Comparison of ENCODE assay signal across 13 cellular contexts in the genomic region with DNA sequence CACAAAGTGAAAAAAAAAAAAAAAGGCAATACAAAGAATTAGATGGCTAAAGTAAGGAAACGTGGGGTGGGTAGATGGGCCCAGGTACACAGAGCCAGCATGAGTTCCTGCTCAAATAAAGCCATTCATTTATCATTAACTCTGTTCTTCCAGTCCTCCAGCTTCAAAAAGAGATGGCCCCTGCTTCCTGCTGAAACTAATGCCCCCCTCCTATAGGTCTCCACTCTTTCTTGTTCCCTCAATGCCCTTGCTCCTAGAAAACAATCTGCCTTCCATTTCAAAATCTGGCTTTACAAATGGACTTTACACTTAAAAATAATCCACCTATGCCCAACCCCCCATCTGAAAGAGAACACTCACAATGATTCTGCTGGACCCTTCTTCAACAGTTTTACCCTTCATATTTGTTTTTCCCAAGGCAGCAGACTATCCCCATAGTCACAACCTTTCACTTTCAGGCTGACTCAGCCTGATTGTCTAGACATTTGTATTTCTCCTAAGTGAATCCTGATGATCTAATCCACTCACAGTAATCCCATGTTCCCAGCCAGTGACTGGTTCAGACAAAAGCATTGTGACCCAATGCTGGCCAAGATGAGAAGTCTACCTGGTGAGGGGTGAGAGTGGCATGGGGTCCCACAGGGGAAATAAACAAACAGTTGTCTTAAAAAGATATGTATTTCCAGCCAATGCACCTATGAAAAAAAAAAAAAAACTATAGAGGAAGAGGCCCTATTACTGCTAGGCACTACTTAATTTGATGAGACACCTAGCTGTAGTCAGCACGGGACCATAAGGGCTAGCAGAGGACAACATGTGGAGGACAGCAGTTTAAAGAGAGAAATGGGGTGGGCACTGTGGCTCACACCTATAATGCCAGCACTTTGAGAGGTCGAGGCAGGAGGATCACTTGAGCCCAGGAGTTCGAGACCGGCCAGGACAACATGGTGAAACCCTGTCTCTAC.
DNase-seq lines count a peak whose midpoint lies in the region; ATAC-seq and FAIRE-seq lines count a peak whose summit lies in the region.
"Had no signal": no experiment of that assay in that cellular context is flagged by ENCODE, and none has a peak within 500 bp of the region (broad histone marks: within the 10 kb centered on the region; RNA-seq: fewer than 3 reads in every experiment).

No MANE protein-coding gene starts in this region.

- FAIRE-seq in urothelium cell line (lab: Jason Lieb, UNC), result no peak

- H3K4me3 Mint-ChIP-seq in stimulated activated naive CD8-positive, alpha-beta T cell treated with anti-CD3 and anti-CD28 coated beads, Interleukin-15, Interleukin-2, amounts not matched to agents 100 ng/mL and 50 ng/mL, for 24 hours, result no peak overlapping the region
- H3K4me3 Mint-ChIP-seq: IgD-negative memory B cell had no signal

- H3K4me1 Mint-ChIP-seq in stimulated activated naive CD8-positive, alpha-beta T cell treated with anti-CD3 and anti-CD28 coated beads, Interleukin-15, Interleukin-2, amounts not matched to agents 100 ng/mL and 50 ng/mL, for 24 hours (ENCODE audit: low read depth), result peaks cover 27% of the 10 kb centered on the region
- H3K4me1 Mint-ChIP-seq: IgD-negative memory B cell had no signal

- ATAC-seq in stimulated activated naive CD8-positive, alpha-beta T cell treated with anti-CD3 and anti-CD28 coated beads, Interleukin-15, Interleukin-2, amounts not matched to agents 100 U/mL and 50 U/mL, for 24 hours, result no peak
- ATAC-seq in activated naive CD4-positive, alpha-beta T cell treated with anti-CD3 and anti-CD28 coated beads, Interleukin-2, amount 50 U/mL, for 72 hours, result peak; percentile 59 to 60
- no peak for ATAC-seq in GM18868 (IDR thresholded peaks at IDR 0.05; ENCODE audit: unreplicated experiment)

- no peaks in the 10 kb centered on the region for H3K9me3 Mint-ChIP-seq in stimulated activated naive CD8-positive, alpha-beta T cell treated with anti-CD3 and anti-CD28 coated beads, Interleukin-15, Interleukin-2, amounts not matched to agents 100 ng/mL and 50 ng/mL, for 24 hours
- no peaks in the 10 kb centered on the region for H3K9me3 Mint-ChIP-seq in activated naive CD4-positive, alpha-beta T cell treated with anti-CD3 and anti-CD28 coated beads, Interleukin-2, amount 50 U/mL, for 72 hours
- H3K9me3 Mint-ChIP-seq: IgD-negative memory B cell had no signal

- H3K27ac Mint-ChIP-seq in stimulated activated naive CD8-positive, alpha-beta T cell treated with anti-CD3 and anti-CD28 coated beads, Interleukin-15, Interleukin-2, amounts not matched to agents 100 ng/mL and 50 ng/mL, for 24 hours, result peak overlapping the region; percentile 60
- H3K27ac Mint-ChIP-seq in activated naive CD4-positive, alpha-beta T cell treated with anti-CD3 and anti-CD28 coated beads, Interleukin-2, amount 50 U/mL, for 72 hours, result peak overlapping the region; percentile 71 to 81
- H3K27ac Mint-ChIP-seq: IgD-negative memory B cell had no signal

- peaks cover 86% of the 10 kb centered on the region for H3K36me3 Mint-ChIP-seq in stimulated activated naive CD8-positive, alpha-beta T cell treated with anti-CD3 and anti-CD28 coated beads, Interleukin-15, Interleukin-2, amounts not matched to agents 100 ng/mL and 50 ng/mL, for 24 hours (ENCODE audit: low read depth)
- peaks cover 7 to 33% of the 10 kb centered on the region in 2 donors for H3K36me3 Mint-ChIP-seq in activated naive CD4-positive, alpha-beta T cell treated with anti-CD3 and anti-CD28 coated beads, Interleukin-2, amount 50 U/mL, for 72 hours

- intact Hi-C loops in cardiac septum (cut with DNase I), result no loop called here

- DNase-seq in stimulated activated naive CD8-positive, alpha-beta T cell treated with anti-CD3 and anti-CD28 coated beads, Interleukin-15, Interleukin-2, amounts not matched to agents 100 U/mL and 50 U/mL, for 24 hours, result no peak
- DNase-seq in activated naive CD4-positive, alpha-beta T cell treated with anti-CD3 and anti-CD28 coated beads, Interleukin-2, amount 50 U/mL, for 72 hours (ENCODE audit: low spot score in 2 of 2), result no peak
- peak; percentile 60 for DNase-seq in islet precursor cell
- peak; percentile 28 for DNase-seq in urothelium cell line (ENCODE audit: low spot score)
- DNase-seq in cardiac septum (ENCODE audit: low spot score), result no peak
- DNase-seq in NCI-H128 (lab: John Stamatoyannopoulos, UW; ENCODE audit: unreplicated experiment), result no peak
- DNase-seq: activated T-cell treated with anti-CD3 and anti-CD28 coated beads, Interleukin-2, amount 50 U/mL, for 1 hour; DMS79 treated with DMSO at 0.1 percent for 48 hours; RPMI8226; stimulated activated CD4-positive, alpha-beta T cell treated with anti-CD3 and anti-CD28 coated beads, Interleukin-12 subunit alpha, Interleukin-12 subunit beta, amount 100 ng/mL, for 4 hours had no signal

- H3K27me3 Mint-ChIP-seq in stimulated activated naive CD8-positive, alpha-beta T cell treated with anti-CD3 and anti-CD28 coated beads, Interleukin-15, Interleukin-2, amounts not matched to agents 100 ng/mL and 50 ng/mL, for 24 hours, result no peaks in the 10 kb centered on the region
- H3K27me3 Mint-ChIP-seq: IgD-negative memory B cell had no signal

Comparison
In these comparisons a context has a peak if more than half of its experiments do, and no peak if none do; other contexts are left out.
1. ATAC-seq: peak in activated naive CD4-positive, alpha-beta T cell treated with anti-CD3 and anti-CD28 coated beads, Interleukin-2, amount 50 U/mL, for 72 hours (2 of 2); none in stimulated activated naive CD8-positive, alpha-beta T cell treated with anti-CD3 and anti-CD28 coated beads, Interleukin-15, Interleukin-2, amounts not matched to agents 100 U/mL and 50 U/mL, for 24 hours (single experiment) and GM18868 (single experiment).
2. DNase-seq: peak in islet precursor cell (single experiment) and urothelium cell line (single experiment); none in stimulated activated naive CD8-positive, alpha-beta T cell treated with anti-CD3 and anti-CD28 coated beads, Interleukin-15, Interleukin-2, amounts not matched to agents 100 U/mL and 50 U/mL, for 24 hours (single experiment), activated naive CD4-positive, alpha-beta T cell treated with anti-CD3 and anti-CD28 coated beads, Interleukin-2, amount 50 U/mL, for 72 hours (0 of 2), cardiac septum (single experiment) and NCI-H128 (single experiment).